In the genomic region with DNA sequence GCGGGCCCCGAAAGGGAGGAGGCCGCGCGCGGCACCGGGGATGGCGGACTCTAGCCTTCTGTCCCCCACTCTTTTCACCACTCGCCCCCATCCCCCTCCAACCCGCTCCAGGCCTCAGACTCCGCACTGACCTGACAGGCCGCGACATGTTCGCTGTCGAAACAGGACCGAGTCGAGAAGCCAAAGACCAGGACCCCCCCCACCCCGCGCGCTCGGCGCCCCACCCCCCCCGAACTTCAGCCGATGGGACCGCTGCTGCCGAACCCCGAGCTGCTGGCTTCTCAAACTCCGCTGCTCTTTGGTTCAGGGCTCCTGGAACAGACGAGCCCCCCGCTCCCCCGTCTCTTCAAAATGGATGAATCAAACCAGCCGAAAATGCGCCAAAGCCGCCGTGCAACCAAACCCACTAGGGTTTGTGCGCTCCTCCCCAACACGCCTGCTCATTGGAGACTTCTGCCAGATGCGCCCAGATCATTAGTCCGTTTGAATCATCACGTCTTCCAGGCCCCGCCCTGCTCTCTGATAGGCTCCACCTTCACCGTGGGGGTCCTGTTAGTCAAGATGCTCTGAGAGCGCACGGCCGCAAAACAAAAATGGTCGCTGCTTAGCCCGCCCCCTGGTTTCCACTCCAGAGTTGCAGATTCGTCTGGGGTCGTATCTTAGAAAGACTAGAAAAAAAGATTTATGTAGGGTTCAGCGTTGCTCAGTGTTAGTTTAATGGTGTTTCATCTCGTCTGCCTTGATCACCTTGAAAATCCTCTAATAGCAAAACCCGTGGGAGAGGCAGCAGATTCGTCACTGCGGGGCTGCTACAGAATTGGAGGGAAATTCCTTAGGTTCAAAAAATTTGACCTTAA, we compare ENCODE assay signal across 8 cellular contexts. TPM values are rescaled to one million over a fixed set of nuclear protein-coding genes. Genes with fewer than 3 reads are reported as not detected.
DNase-seq lines count a peak whose midpoint lies in the region; ATAC-seq, FAIRE-seq and TF ChIP-seq lines count a peak whose summit lies in the region.

A gene with protein sequence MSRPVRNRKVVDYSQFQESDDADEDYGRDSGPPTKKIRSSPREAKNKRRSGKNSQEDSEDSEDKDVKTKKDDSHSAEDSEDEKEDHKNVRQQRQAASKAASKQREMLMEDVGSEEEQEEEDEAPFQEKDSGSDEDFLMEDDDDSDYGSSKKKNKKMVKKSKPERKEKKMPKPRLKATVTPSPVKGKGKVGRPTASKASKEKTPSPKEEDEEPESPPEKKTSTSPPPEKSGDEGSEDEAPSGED (minus strand): TSS at position 357 of the 857 bp plus-strand sequence. CDS start 209 bp downstream, at position 148.

- H3K4me3 ChIP-seq in right atrium auricular region, result peak within 1 kb of the TSS; percentile 92 to 97
- peak within 1 kb of the TSS; percentile 77 for H3K4me3 ChIP-seq in psoas muscle

- peak; percentile 23 for FAIRE-seq in urothelium cell line (lab: Jason Lieb, UNC)

- H3K36me3 ChIP-seq in right atrium auricular region (no peaks in the 10 kb centered on the region), psoas muscle (ENCODE audit: insufficient read depth in 1 of 2, low read depth in 1 of 2) (no peaks in the 10 kb centered on the region)

- ATAC-seq in GM18499 (IDR thresholded peaks at IDR 0.05; ENCODE audit: insufficient read depth, unreplicated experiment) (peak; percentile 76), HG02943 (IDR thresholded peaks at IDR 0.05; ENCODE audit: low read depth, unreplicated experiment) (peak; percentile 76), psoas muscle (peak; percentile 86 to 88 (median 88))

- intact Hi-C loops in T-helper 2 cell treated with Interferon-gamma antibody and Interleukin-4, amounts not matched to agents 100 ng/mL and 5 ng/mL, for 36 hours (cut with micrococcal nuclease), result loop anchor here (1.0 to 10.0 kb wide), 6 partner anchors 25 to 465 kb away; a partner anchor contains a TSS
- intact Hi-C loops in psoas muscle (cut with DNase I), result no loop called here

- peak in 1 of 2 donors; percentile 63 for TF ChIP-seq CTCF in right atrium auricular region (IDR thresholded peaks at IDR 0.05)
- TF ChIP-seq CTCF in psoas muscle (IDR thresholded peaks at IDR 0.05), result peak; percentile 23

- peak within 1 kb of the TSS; percentile 99 to 100 for H3K27ac ChIP-seq in right atrium auricular region
- H3K27ac ChIP-seq in psoas muscle, result peak within 1 kb of the TSS; percentile 90

- no peaks in the 10 kb centered on the region for H3K9me3 ChIP-seq in right atrium auricular region
- no peaks in the 10 kb centered on the region for H3K9me3 ChIP-seq in psoas muscle

- DNase-seq in NCI-H187 treated with DMSO at 0.1 percent for 48 hours (lab: John Stamatoyannopoulos, UW) (peak; percentile 99), anterior cingulate cortex (lab: John Stamatoyannopoulos, UW) (peak; percentile 66 to 99 (median 96)), right atrium auricular region (ENCODE audit: low spot score) (peak; percentile 99), psoas muscle (peak; percentile 99), urothelium cell line (ENCODE audit: low spot score) (peak; percentile 86)

- H3K4me1 ChIP-seq in right atrium auricular region (peaks cover 0 to 31% of the 10 kb centered on the region in 2 donors), psoas muscle (peaks cover 30% of the 10 kb centered on the region)

- H3K27me3 ChIP-seq in right atrium auricular region (no peaks in the 10 kb centered on the region), psoas muscle (ENCODE audit: insufficient read depth in 3 of 3, low read length in 2 of 3) (no peaks in the 10 kb centered on the region)

- 0 to 1% (median 0%) methylated on average over 33 to 54 of the region's 54 CpGs for WGBS in psoas muscle, 3 donors

RNA-seq across cellular contexts. Expression of the gene that starts here (rescaled TPM):
- 188 and 191 TPM in 2 replicates for total RNA-seq in T-helper 2 cell treated with Interferon-gamma antibody and Interleukin-4, amounts not matched to agents 100 ng/mL and 5 ng/mL, for 36 hours
- total RNA-seq in right atrium auricular region, result 100 to 1,000 TPM; 109 to 128 TPM
- total RNA-seq in psoas muscle, result 100 to 1,000 TPM; 140 to 174 (median 151) TPM
- polyA plus RNA-seq in psoas muscle, result 10 to 100 TPM; 28.3 to 53.2 (median 35.3) TPM

Comparison
In these comparisons a context has a peak if more than half of its experiments do, and no peak if none do; other contexts are left out.
1. Peak in every context shown above with its lines: DNase-seq, ATAC-seq, H3K4me3 ChIP-seq and H3K27ac ChIP-seq.